12 cellular contexts compared by ENCODE assay signal in the genomic region with DNA sequence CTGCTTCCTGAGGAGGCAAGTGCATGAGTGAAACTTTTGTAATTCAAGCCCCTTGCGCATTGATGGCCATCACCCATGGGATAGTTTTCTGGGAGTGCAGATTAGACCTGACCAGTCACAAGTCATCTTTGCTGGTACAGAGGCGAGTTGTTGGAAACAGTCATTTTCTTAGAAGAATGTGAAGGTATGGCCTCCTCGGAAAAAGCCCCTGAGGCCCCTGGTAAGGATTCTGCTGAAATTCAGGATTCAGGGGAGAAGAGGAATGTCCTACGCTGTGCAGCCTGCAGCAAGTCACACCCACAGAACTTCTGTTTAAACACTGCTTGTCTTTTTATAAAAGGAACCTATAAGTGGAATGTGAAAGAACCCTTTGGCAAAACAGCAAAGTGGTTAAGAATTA. TPM values are rescaled to one million over a fixed set of nuclear protein-coding genes. Genes with fewer than 3 reads are reported as not detected.
"Had no signal": no experiment of that assay in that cellular context is flagged by ENCODE, and none has a peak within 500 bp of the region (broad histone marks: within the 10 kb centered on the region; RNA-seq: fewer than 3 reads in every experiment).

No MANE protein-coding gene starts in this region.

- H3K4me3 ChIP-seq: breast epithelium had no signal

- H3K36me3 Mint-ChIP-seq: activated naive CD8-positive, alpha-beta T cell treated with anti-CD3 and anti-CD28 coated beads for 36 hours; naive thymus-derived CD4-positive, alpha-beta T cell; stimulated activated memory B cell treated with anti-CD40 and anti-IgM and Interleukin-4, amounts not matched to agents 10 μg/mL and 1 μg/mL and 100 μg/mL, for 72 hours; type B pancreatic cell had no signal

- H3K4me3 Mint-ChIP-seq: activated CD4-positive, alpha-beta T cell treated with anti-CD3 and anti-CD28 coated beads, Interleukin-2, amount 10 ng/mL, durations not matched to agents 7 days and 5 days; activated naive CD8-positive, alpha-beta T cell treated with anti-CD3 and anti-CD28 coated beads for 36 hours; naive thymus-derived CD4-positive, alpha-beta T cell; stimulated activated memory B cell treated with anti-CD40 and anti-IgM and Interleukin-4, amounts not matched to agents 10 μg/mL and 1 μg/mL and 100 μg/mL, for 72 hours; type B pancreatic cell had no signal

- H3K4me1 ChIP-seq: breast epithelium had no signal

- FAIRE-seq: kidney had no signal

- H3K9me3 Mint-ChIP-seq: activated CD4-positive, alpha-beta T cell treated with anti-CD3 and anti-CD28 coated beads, Interleukin-2, amount 10 ng/mL, durations not matched to agents 7 days and 5 days; activated naive CD8-positive, alpha-beta T cell treated with anti-CD3 and anti-CD28 coated beads for 36 hours; naive thymus-derived CD4-positive, alpha-beta T cell; stimulated activated memory B cell treated with anti-CD40 and anti-IgM and Interleukin-4, amounts not matched to agents 10 μg/mL and 1 μg/mL and 100 μg/mL, for 72 hours; type B pancreatic cell had no signal

- H3K27ac Mint-ChIP-seq: activated CD4-positive, alpha-beta T cell treated with anti-CD3 and anti-CD28 coated beads, Interleukin-2, amount 10 ng/mL, durations not matched to agents 7 days and 5 days; activated naive CD8-positive, alpha-beta T cell treated with anti-CD3 and anti-CD28 coated beads for 36 hours; naive thymus-derived CD4-positive, alpha-beta T cell; stimulated activated memory B cell treated with anti-CD40 and anti-IgM and Interleukin-4, amounts not matched to agents 10 μg/mL and 1 μg/mL and 100 μg/mL, for 72 hours; type B pancreatic cell had no signal

- H3K9me3 ChIP-seq: breast epithelium had no signal

- H3K36me3 ChIP-seq: breast epithelium had no signal

- H3K4me1 Mint-ChIP-seq: stimulated activated memory B cell treated with anti-CD40 and anti-IgM and Interleukin-4, amounts not matched to agents 10 μg/mL and 1 μg/mL and 100 μg/mL, for 72 hours had no signal

- H3K27me3 Mint-ChIP-seq: activated naive CD8-positive, alpha-beta T cell treated with anti-CD3 and anti-CD28 coated beads for 36 hours; stimulated activated memory B cell treated with anti-CD40 and anti-IgM and Interleukin-4, amounts not matched to agents 10 μg/mL and 1 μg/mL and 100 μg/mL, for 72 hours; type B pancreatic cell had no signal

- ATAC-seq: naive thymus-derived CD4-positive, alpha-beta T cell; stimulated activated memory B cell treated with anti-CD40 and anti-IgM and Interleukin-4, amounts not matched to agents 10 μg/mL and 1 μg/mL and 100 μg/mL, for 72 hours had no signal

- H3K27me3 ChIP-seq: breast epithelium had no signal

- DNase-seq: activated CD4-positive, alpha-beta T cell treated with anti-CD3 and anti-CD28 coated beads, Interleukin-2, amount 10 ng/mL, durations not matched to agents 7 days and 5 days; activated CD8-positive, alpha-beta memory T cell treated with anti-CD3 and anti-CD28 coated beads for 24 hours; activated naive CD8-positive, alpha-beta T cell treated with anti-CD3 and anti-CD28 coated beads for 36 hours; erythroblast; naive thymus-derived CD4-positive, alpha-beta T cell; posterior cingulate gyrus; retina; stimulated activated CD4-positive, alpha-beta T cell treated with anti-CD3 and anti-CD28 coated beads, Interleukin-2, amount 100 ng/mL, for 48 hours had no signal

RNA-seq across cellular contexts. Expression of gene CCDC169, which starts 59.6 kb away (rescaled TPM):
- polyA plus RNA-seq: naive thymus-derived CD4-positive, alpha-beta T cell had no signal
